In genomic region chr5:135491552-135492318, GRCh38 we compare ENCODE assay signal across 12 cellular contexts. TPM values are rescaled to one million over a fixed set of nuclear protein-coding genes. Genes with fewer than 3 reads are reported as not detected.
DNase-seq lines count a peak whose midpoint lies in the region; ATAC-seq and TF ChIP-seq lines count a peak whose summit lies in the region.
"Had no signal": no experiment of that assay in that cellular context is flagged by ENCODE, and none has a peak within 500 bp of the region (broad histone marks: within the 10 kb centered on the region; RNA-seq: fewer than 3 reads in every experiment).

No MANE protein-coding gene starts in this region.

- peak; percentile 80 for ATAC-seq in RWPE2 (ENCODE audit: low read depth)
- peak; percentile 19 for ATAC-seq in left lobe of liver
- ATAC-seq in GM18517 (IDR thresholded peaks at IDR 0.05; ENCODE audit: unreplicated experiment): no peak
- ATAC-seq: natural killer cell had no signal

- no peaks in the 10 kb centered on the region for H3K9me3 Mint-ChIP-seq in activated T-helper 2 cell treated with anti-CD3 and anti-CD28 coated beads, Interferon-gamma antibody, Interleukin-2, Interleukin-4, amounts not matched to agents 10 μg/mL and 5 μg/mL and 100 μg/mL, durations not matched to agents 14 hours and 24 hours and 36 hours
- H3K9me3 Mint-ChIP-seq: activated T-helper 1 cell treated with anti-CD3 and anti-CD28 coated beads, Interleukin-12 subunit alpha, Interleukin-12 subunit beta, Interleukin-2, Interleukin-4 antibody, amounts not matched to agents 30 ng/mL and 10 ng/mL and 1 ng/mL, durations not matched to agents 14 hours and 24 hours and 36 hours; natural killer cell had no signal

- no peak overlapping the region for H3K27ac Mint-ChIP-seq in activated T-helper 2 cell treated with anti-CD3 and anti-CD28 coated beads, Interferon-gamma antibody, Interleukin-2, Interleukin-4, amounts not matched to agents 10 μg/mL and 5 μg/mL and 100 μg/mL, durations not matched to agents 14 hours and 24 hours and 36 hours
- H3K27ac Mint-ChIP-seq: activated T-helper 1 cell treated with anti-CD3 and anti-CD28 coated beads, Interleukin-12 subunit alpha, Interleukin-12 subunit beta, Interleukin-2, Interleukin-4 antibody, amounts not matched to agents 30 ng/mL and 10 ng/mL and 1 ng/mL, durations not matched to agents 14 hours and 24 hours and 36 hours; natural killer cell had no signal

- no peaks in the 10 kb centered on the region for H3K9me3 ChIP-seq in RWPE2 (ENCODE audit: severe bottlenecking)
- H3K9me3 ChIP-seq: thoracic aorta had no signal

- peaks cover 68% of the 10 kb centered on the region for H3K27me3 Mint-ChIP-seq in activated T-helper 2 cell treated with anti-CD3 and anti-CD28 coated beads, Interferon-gamma antibody, Interleukin-2, Interleukin-4, amounts not matched to agents 10 μg/mL and 5 μg/mL and 100 μg/mL, durations not matched to agents 14 hours and 24 hours and 36 hours (ENCODE audit: low read depth)

- H3K4me3 ChIP-seq in RWPE2 (ENCODE audit: severe bottlenecking): no peak overlapping the region
- H3K4me3 ChIP-seq: thoracic aorta had no signal

- peaks cover 49% of the 10 kb centered on the region for H3K4me1 ChIP-seq in RWPE2 (ENCODE audit: insufficient read depth, poor library complexity, severe bottlenecking)

- DNase-seq in DMS53 (lab: John Stamatoyannopoulos, UW) (peak; percentile 94), NCI-H146 (lab: John Stamatoyannopoulos, UW) (peak; percentile 97), RWPE2 (ENCODE audit: low spot score) (peak; percentile 91), left lobe of liver (ENCODE audit: low spot score) (no peak), pons (ENCODE audit: low spot score) (no peak), GM19238 (ENCODE audit: insufficient read length, low spot score) (no peak)
- no peak for DNase-seq in activated T-helper 2 cell treated with anti-CD3 and anti-CD28 coated beads, Interferon-gamma antibody, Interleukin-2, Interleukin-4, amounts not matched to agents 10 μg/mL and 5 μg/mL and 100 μg/mL, durations not matched to agents 14 hours and 24 hours and 36 hours (ENCODE audit: low spot score)
- DNase-seq: cerebellar nuclear complex had no signal

- no peaks in the 10 kb centered on the region for H3K36me3 Mint-ChIP-seq in activated T-helper 2 cell treated with anti-CD3 and anti-CD28 coated beads, Interferon-gamma antibody, Interleukin-2, Interleukin-4, amounts not matched to agents 10 μg/mL and 5 μg/mL and 100 μg/mL, durations not matched to agents 14 hours and 24 hours and 36 hours (ENCODE audit: low read depth)
- H3K36me3 Mint-ChIP-seq: natural killer cell had no signal

- peak overlapping the region; percentile 90 for H3K27ac ChIP-seq in RWPE2 (ENCODE audit: poor library complexity, severe bottlenecking)
- H3K27ac ChIP-seq: thoracic aorta had no signal

- no peak overlapping the region for H3K4me3 Mint-ChIP-seq in activated T-helper 2 cell treated with anti-CD3 and anti-CD28 coated beads, Interferon-gamma antibody, Interleukin-2, Interleukin-4, amounts not matched to agents 10 μg/mL and 5 μg/mL and 100 μg/mL, durations not matched to agents 14 hours and 24 hours and 36 hours (ENCODE audit: low read depth)
- H3K4me3 Mint-ChIP-seq: activated T-helper 1 cell treated with anti-CD3 and anti-CD28 coated beads, Interleukin-12 subunit alpha, Interleukin-12 subunit beta, Interleukin-2, Interleukin-4 antibody, amounts not matched to agents 30 ng/mL and 10 ng/mL and 1 ng/mL, durations not matched to agents 14 hours and 24 hours and 36 hours; natural killer cell had no signal

- no peaks in the 10 kb centered on the region for H3K27me3 ChIP-seq in RWPE2 (ENCODE audit: insufficient read depth, poor library complexity, severe bottlenecking)

- no peak for TF ChIP-seq CTCF in RWPE2 (IDR thresholded peaks at IDR 0.05; ENCODE audit: poor library complexity, severe bottlenecking)

- H3K36me3 ChIP-seq in RWPE2 (ENCODE audit: low read depth): no peaks in the 10 kb centered on the region
- H3K36me3 ChIP-seq: thoracic aorta had no signal

- intact Hi-C loops in activated T-helper 2 cell treated with anti-CD3 and anti-CD28 coated beads, Interferon-gamma antibody, Interleukin-2, Interleukin-4, amounts not matched to agents 10 μg/mL and 5 μg/mL and 100 μg/mL, durations not matched to agents 14 hours and 24 hours and 36 hours (cut with micrococcal nuclease): loop anchor here (2.0 to 5.0 kb wide), 2 partner anchors 53 to 449 kb away; no protein-coding TSS in a partner anchor

- peaks cover 2% of the 10 kb centered on the region for H3K4me1 Mint-ChIP-seq in activated T-helper 2 cell treated with anti-CD3 and anti-CD28 coated beads, Interferon-gamma antibody, Interleukin-2, Interleukin-4, amounts not matched to agents 10 μg/mL and 5 μg/mL and 100 μg/mL, durations not matched to agents 14 hours and 24 hours and 36 hours (ENCODE audit: low read depth)

RNA-seq across cellular contexts. Expression of gene TIFAB, which starts 39.6 kb away (rescaled TPM):
- total RNA-seq in left lobe of liver: not detected
- not detected in 2 replicates for total RNA-seq in activated T-helper 2 cell treated with anti-CD3 and anti-CD28 coated beads, Interferon-gamma antibody, Interleukin-2, Interleukin-4, amounts not matched to agents 10 μg/mL and 5 μg/mL and 100 μg/mL, durations not matched to agents 14 hours and 24 hours and 36 hours
- total RNA-seq: activated T-helper 1 cell treated with anti-CD3 and anti-CD28 coated beads, Interleukin-12 subunit alpha, Interleukin-12 subunit beta, Interleukin-2, Interleukin-4 antibody, amounts not matched to agents 30 ng/mL and 10 ng/mL and 1 ng/mL, durations not matched to agents 14 hours and 24 hours and 36 hours; thoracic aorta had no signal

RNA-seq across cellular contexts. Expression of gene NEUROG1, which starts 44.0 kb away (rescaled TPM):
- not detected for total RNA-seq in left lobe of liver
- total RNA-seq in activated T-helper 2 cell treated with anti-CD3 and anti-CD28 coated beads, Interferon-gamma antibody, Interleukin-2, Interleukin-4, amounts not matched to agents 10 μg/mL and 5 μg/mL and 100 μg/mL, durations not matched to agents 14 hours and 24 hours and 36 hours: not detected in 2 replicates
- total RNA-seq: activated T-helper 1 cell treated with anti-CD3 and anti-CD28 coated beads, Interleukin-12 subunit alpha, Interleukin-12 subunit beta, Interleukin-2, Interleukin-4 antibody, amounts not matched to agents 30 ng/mL and 10 ng/mL and 1 ng/mL, durations not matched to agents 14 hours and 24 hours and 36 hours; natural killer cell; thoracic aorta had no signal

RNA-seq across cellular contexts. Expression of gene DCANP1, which starts 44.6 kb away (rescaled TPM):
- total RNA-seq in left lobe of liver: not detected
- total RNA-seq in activated T-helper 2 cell treated with anti-CD3 and anti-CD28 coated beads, Interferon-gamma antibody, Interleukin-2, Interleukin-4, amounts not matched to agents 10 μg/mL and 5 μg/mL and 100 μg/mL, durations not matched to agents 14 hours and 24 hours and 36 hours: not detected in 2 replicates
- total RNA-seq: activated T-helper 1 cell treated with anti-CD3 and anti-CD28 coated beads, Interleukin-12 subunit alpha, Interleukin-12 subunit beta, Interleukin-2, Interleukin-4 antibody, amounts not matched to agents 30 ng/mL and 10 ng/mL and 1 ng/mL, durations not matched to agents 14 hours and 24 hours and 36 hours; thoracic aorta had no signal

Comparison
In these comparisons a context has a peak if more than half of its experiments do, and no peak if none do; other contexts are left out.
1. DNase-seq: peak in DMS53 (single experiment), NCI-H146 (single experiment) and RWPE2 (single experiment); none in left lobe of liver (single experiment), pons (single experiment), activated T-helper 2 cell treated with anti-CD3 and anti-CD28 coated beads, Interferon-gamma antibody, Interleukin-2, Interleukin-4, amounts not matched to agents 10 μg/mL and 5 μg/mL and 100 μg/mL, durations not matched to agents 14 hours and 24 hours and 36 hours (single experiment) and GM19238 (single experiment).